ENCODE assay signal across 8 cellular contexts in genomic region chr10:95841711-95842498, GRCh38.
DNase-seq lines count a peak whose midpoint lies in the region; ATAC-seq and TF ChIP-seq lines count a peak whose summit lies in the region.

No MANE protein-coding gene starts in this region.

- peak overlapping the region in 1 of 2 donors; percentile 56 for H3K27ac Mint-ChIP-seq in stimulated activated naive CD8-positive, alpha-beta T cell treated with anti-CD3 and anti-CD28 coated beads, Interleukin-15, amount 100 ng/mL, for 72 hours

- no peaks in the 10 kb centered on the region for H3K9me3 Mint-ChIP-seq in stimulated activated naive CD8-positive, alpha-beta T cell treated with anti-CD3 and anti-CD28 coated beads, Interleukin-15, amount 100 ng/mL, for 72 hours

- POLR2A ChIA-PET in GM10248 (lab: Yijun Ruan, JAX) = interaction anchor here (1.1 to 1.7 kb wide), 2 partner anchors 9 to 148 kb away, joined by 4 read pairs; partner anchors contain the start of gene TCTN3

- H3K27me3 Mint-ChIP-seq in stimulated activated naive CD8-positive, alpha-beta T cell treated with anti-CD3 and anti-CD28 coated beads, Interleukin-15, amount 100 ng/mL, for 72 hours = no peaks in the 10 kb centered on the region

- CTCF ChIA-PET in GM10248 (lab: Yijun Ruan, JAX) = interaction anchor here (0.7 to 16.0 kb wide), 30 partner anchors 9 to 154 kb away, joined by 3 to 305 read pairs (median 4); partner anchors contain the start of genes ENTPD1 and TCTN3

- ATAC-seq in HG03565 (IDR thresholded peaks at IDR 0.05; ENCODE audit: unreplicated experiment) = peak; percentile 30
- peak; percentile 75 for ATAC-seq in stimulated activated naive CD8-positive, alpha-beta T cell treated with anti-CD3 and anti-CD28 coated beads, Interleukin-15, amount 100 ng/mL, for 72 hours

- H3K4me3 Mint-ChIP-seq in stimulated activated naive CD8-positive, alpha-beta T cell treated with anti-CD3 and anti-CD28 coated beads, Interleukin-15, amount 100 ng/mL, for 72 hours = no peak overlapping the region

- H3K4me3 ChIP-seq in cardiac fibroblast (replicated peaks in 1 of 2; ENCODE audit: low read depth in 2 of 2, low read length in 2 of 2) = no peak overlapping the region

- TF ChIP-seq CTCF in GM10248 (IDR thresholded peaks at IDR 0.05; ENCODE audit: control extremely low read depth, extremely low read depth, low read depth, missing control alignments) (peak; percentile 68), cardiac fibroblast (IDR thresholded peaks at IDR 0.05; ENCODE audit: low read depth, low read length) (peak; percentile 58)

- peak; percentile 51 for DNase-seq in AG20443 (ENCODE audit: low spot score)
- peak; percentile 38 for DNase-seq in GM10248 (ENCODE audit: extremely low spot score)
- peak; percentile 49 to 58 for DNase-seq in SHP77 (lab: John Stamatoyannopoulos, UW)
- DNase-seq in cardiac fibroblast (ENCODE audit: low read depth in 2 of 2) = peak; percentile 82 to 86
- DNase-seq in kidney tubule cell (ENCODE audit: low spot score) = peak; percentile 59
- DNase-seq in stimulated activated naive CD8-positive, alpha-beta T cell treated with anti-CD3 and anti-CD28 coated beads, Interleukin-15, amount 100 ng/mL, for 72 hours = peak in 1 of 2 donors; percentile 29
- no peak for DNase-seq in T1000 (lab: John Stamatoyannopoulos, UW)

- H3K4me1 Mint-ChIP-seq in stimulated activated naive CD8-positive, alpha-beta T cell treated with anti-CD3 and anti-CD28 coated beads, Interleukin-15, amount 100 ng/mL, for 72 hours = peaks cover 39% of the 10 kb centered on the region
